In genomic region chr2:195356920-195357440, GRCh38 we compare ENCODE assay signal across 19 cellular contexts.
"Had no signal": no experiment of that assay in that cellular context is flagged by ENCODE, and none has a peak within 500 bp of the region (broad histone marks: within the 10 kb centered on the region; RNA-seq: fewer than 3 reads in every experiment).

No MANE protein-coding gene starts in this region.

- H3K36me3 ChIP-seq: MG63, SJSA1 had no signal

- H3K27ac ChIP-seq: SJSA1, SK-N-MC had no signal

- DNase-seq: Karpas-422, KG1, MG63, NCI-H1092, NCI-H1105 treated with DMSO at 0.1 percent for 48 hours, NCI-H1417 treated with DMSO at 0.1 percent for 48 hours, NCI-H187, NCI-H2029, NCI-H2081 treated with DMSO at 0.1 percent for 48 hours, NCI-H2171, NCI-H226, NCI-H446, NCI-H510A, NCI-H526, Right ventricle myocardium superior, RPMI8226, SIG-M5 had no signal

- H3K27me3 ChIP-seq: MG63, SJSA1 had no signal

- H3K4me3 ChIP-seq: MG63, SJSA1, SK-N-MC had no signal

- H3K4me1 ChIP-seq: SJSA1 had no signal
